ENCODE assay signal across 1 cellular context in genomic region chr17:83109386-83109785, GRCh38.
TF ChIP-seq lines count a peak whose summit lies in the region.

No MANE protein-coding gene starts in this region.

TF ChIP-seq in HepG2, 621 proteins besides CTCF, POLR2A, EP300 and RAD21 (continued from another document):
- TF ChIP-seq ADNP (CRISPR knock-in tag; IDR thresholded peaks at IDR 0.05) (no peak), EHMT2 (IDR thresholded peaks at IDR 0.05; ENCODE audit: borderline replicate concordance, low read depth, low read length) (no peak), REL (CRISPR knock-in tag; conservative IDR thresholded peaks at IDR 0.05) (no peak), GTF2F1 (IDR thresholded peaks at IDR 0.05; ENCODE audit: low read length) (no peak), PLRG1 (conservative IDR thresholded peaks at IDR 0.05) (no peak), TERF1 (CRISPR knock-in tag; IDR thresholded peaks at IDR 0.05) (no peak), ZNF205 (CRISPR knock-in tag; IDR thresholded peaks at IDR 0.05) (no peak), SOX5 (CRISPR knock-in tag; IDR thresholded peaks at IDR 0.05; ENCODE audit: borderline replicate concordance) (no peak)
